14 cellular contexts compared by ENCODE assay signal in the genomic region with DNA sequence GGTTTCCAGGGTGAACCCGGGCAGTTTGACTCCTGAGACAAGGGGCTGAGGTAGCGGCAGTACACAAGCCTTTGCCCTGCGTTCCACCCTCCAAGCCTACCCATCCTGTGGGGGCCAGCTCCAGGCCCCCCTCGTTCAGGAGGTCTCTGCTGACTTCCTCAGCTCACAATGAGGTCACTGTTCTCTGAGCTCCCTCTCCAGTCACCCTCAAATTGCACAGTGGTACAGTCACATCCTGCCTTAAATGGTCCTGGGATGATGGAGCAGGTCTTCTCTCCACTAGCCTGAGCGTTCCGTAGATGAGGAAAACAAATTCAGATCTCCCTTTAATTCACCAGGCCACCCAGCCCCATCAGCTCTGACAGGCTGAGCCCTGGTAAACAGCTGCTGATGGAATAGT.
DNase-seq lines count a peak whose midpoint lies in the region; ATAC-seq, FAIRE-seq and TF ChIP-seq lines count a peak whose summit lies in the region.
"Had no signal": no experiment of that assay in that cellular context is flagged by ENCODE, and none has a peak within 500 bp of the region (broad histone marks: within the 10 kb centered on the region; RNA-seq: fewer than 3 reads in every experiment).

No MANE protein-coding gene starts in this region.

- no peaks in the 10 kb centered on the region for H3K27me3 ChIP-seq in bronchial epithelial cell (ENCODE audit: control insufficient read depth, insufficient read depth, low read length)
- H3K27me3 ChIP-seq: heart right ventricle had no signal

- ATAC-seq in naive thymus-derived CD8-positive, alpha-beta T cell: peak in 1 of 2 donors; percentile 68

- peaks cover 16% of the 10 kb centered on the region for H3K36me3 ChIP-seq in bronchial epithelial cell (ENCODE audit: control insufficient read depth, insufficient read depth, low read length)

- peak overlapping the region in 9 of 10 donors; percentile 12 to 87 (median 54) for H3K27ac Mint-ChIP-seq in naive thymus-derived CD8-positive, alpha-beta T cell
- H3K27ac Mint-ChIP-seq: progenitor cell of endocrine pancreas had no signal

- H3K4me3 Mint-ChIP-seq in naive thymus-derived CD8-positive, alpha-beta T cell: peak overlapping the region; percentile 11 to 81 (median 68)
- H3K4me3 Mint-ChIP-seq: dendritic cell treated with granulocyte-macrophage colony-stimulating factor and Interleukin-4, amounts not matched to agents 40 ng/mL and 50 ng/mL, for 4 days had no signal

- no peaks in the 10 kb centered on the region for H3K36me3 Mint-ChIP-seq in naive thymus-derived CD8-positive, alpha-beta T cell

- H3K27me3 Mint-ChIP-seq in naive thymus-derived CD8-positive, alpha-beta T cell: no peaks in the 10 kb centered on the region
- H3K27me3 Mint-ChIP-seq: progenitor cell of endocrine pancreas had no signal

- no peaks in the 10 kb centered on the region for H3K9me3 Mint-ChIP-seq in naive thymus-derived CD8-positive, alpha-beta T cell
- H3K9me3 Mint-ChIP-seq: dendritic cell treated with granulocyte-macrophage colony-stimulating factor and Interleukin-4, amounts not matched to agents 40 ng/mL and 50 ng/mL, for 4 days had no signal

- DNase-seq in EH (ENCODE audit: low read depth) (peak; percentile 87), M059J (ENCODE audit: low read depth) (peak; percentile 79), bronchial epithelial cell (ENCODE audit: low read depth) (peak; percentile 65), NCI-H1048 (lab: John Stamatoyannopoulos, UW) (no peak), NCI-H82 (lab: John Stamatoyannopoulos, UW) (no peak), NCI-H2107 (lab: John Stamatoyannopoulos, UW) (no peak)
- DNase-seq in naive thymus-derived CD8-positive, alpha-beta T cell: peak in 2 of 10 donors; percentile 23 to 26
- DNase-seq: DMS79 treated with DMSO at 0.1 percent for 48 hours; heart right ventricle; NCI-H2029; stimulated activated CD4-positive, alpha-beta T cell treated with anti-CD3 and anti-CD28 coated beads, Interleukin-4, amount 100 ng/mL, for 1 hour had no signal

- no peak for FAIRE-seq in bronchial epithelial cell (lab: Jason Lieb, UNC)
- FAIRE-seq: GM18507 had no signal

- no peak overlapping the region for H3K4me3 ChIP-seq in bronchial epithelial cell (ENCODE audit: low read depth, low read length)
- H3K4me3 ChIP-seq: heart right ventricle had no signal

- peaks cover 38 to 66% (median 63%) of the 10 kb centered on the region in 4 donors for H3K4me1 Mint-ChIP-seq in naive thymus-derived CD8-positive, alpha-beta T cell

- POLR2A ChIA-PET in naive thymus-derived CD8-positive, alpha-beta T cell (lab: Charles Lee): interaction anchor here (0.9 to 2.6 kb wide), 2 partner anchors 8 to 25 kb away, joined by 3 to 12 read pairs; no protein-coding TSS in a partner anchor

- TF ChIP-seq CTCF in bronchial epithelial cell (IDR thresholded peaks at IDR 0.05; ENCODE audit: insufficient read depth, low read length, severe bottlenecking): no peak

Comparison
In these comparisons a context has a peak if more than half of its experiments do, and no peak if none do; other contexts are left out.
1. DNase-seq: peak in EH (single experiment), M059J (single experiment) and bronchial epithelial cell (single experiment); none in NCI-H1048 (single experiment), NCI-H82 (single experiment) and NCI-H2107 (single experiment).